Comparison of ENCODE assay signal across 8 cellular contexts in genomic region chr17:68600123-68600880, GRCh38. TPM values are rescaled to one million over a fixed set of nuclear protein-coding genes. Genes with fewer than 3 reads are reported as not detected.
A peak's percentile ranks its signal among the peaks of the same experiment; 100 is the strongest.
DNase-seq lines count a peak whose midpoint lies in the region; ATAC-seq and TF ChIP-seq lines count a peak whose summit lies in the region.

No MANE protein-coding gene starts in this region.

- TF ChIP-seq CTCF in GM10266 (IDR thresholded peaks at IDR 0.05; ENCODE audit: control insufficient read depth, insufficient read depth, low read depth, missing control alignments): no peak
- TF ChIP-seq CTCF in esophagus squamous epithelium (IDR thresholded peaks at IDR 0.05): peak in 5 of 6 experiments; percentile 41 to 66 (median 54)
- TF ChIP-seq CTCF in nephron (IDR thresholded peaks at IDR 0.05; ENCODE audit: unreplicated experiment in 3 of 3): peak; percentile 22 to 37 (median 32)

- H3K27ac Mint-ChIP-seq in nephron: peak overlapping the region; percentile 57 to 98 (median 88)

- intact Hi-C loops in esophagus squamous epithelium (cut with DNase I): no loop called here

- peaks cover 24 to 44% (median 25%) of the 10 kb centered on the region in 3 donors for H3K4me1 ChIP-seq in esophagus squamous epithelium

- WGBS in esophagus squamous epithelium, 2 donors: no CpG with 5 or more reads among the region's 79 CpGs

- H3K4me3 ChIP-seq in esophagus squamous epithelium: peak overlapping the region; percentile 52 to 82 (median 60)

- peak; percentile 59 for ATAC-seq in SK-N-SH treated with all-trans-retinoic acid at 6 μM for 48 hours
- ATAC-seq in HG03439 (IDR thresholded peaks at IDR 0.05; ENCODE audit: unreplicated experiment): no peak
- no peak for ATAC-seq in GM19023 (IDR thresholded peaks at IDR 0.05; ENCODE audit: unreplicated experiment)
- ATAC-seq in GM21390 (IDR thresholded peaks at IDR 0.05; ENCODE audit: unreplicated experiment): no peak

- H3K4me3 Mint-ChIP-seq in nephron: peak overlapping the region; percentile 89 to 95 (median 89)

- H3K36me3 Mint-ChIP-seq in nephron (ENCODE audit: low read depth): no peaks in the 10 kb centered on the region

- peak overlapping the region; percentile 63 to 86 (median 78) for H3K27ac ChIP-seq in esophagus squamous epithelium

- peaks cover 52% of the 10 kb centered on the region for H3K4me1 Mint-ChIP-seq in nephron

- no peaks in the 10 kb centered on the region for H3K9me3 Mint-ChIP-seq in nephron

- no peaks in the 10 kb centered on the region for H3K9me3 ChIP-seq in esophagus squamous epithelium

- peaks cover 76% of the 10 kb centered on the region for H3K27me3 Mint-ChIP-seq in nephron (ENCODE audit: low read depth)

- no peak for TF ChIP-seq POLR2A in esophagus squamous epithelium (IDR thresholded peaks at IDR 0.05)

- H3K27me3 ChIP-seq in esophagus squamous epithelium: peaks cover 0 to 28% (median 0%) of the 10 kb centered on the region in 4 donors

- no peaks in the 10 kb centered on the region for H3K36me3 ChIP-seq in esophagus squamous epithelium

- DNase-seq in GM10266 (ENCODE audit: extremely low spot score) (peak; percentile 41), esophagus squamous epithelium (lab: John Stamatoyannopoulos, UW) (no peak), cerebellum (ENCODE audit: low spot score) (no peak)

TF ChIP-seq in SK-N-SH treated with all-trans-retinoic acid at 6 μM for 48 hours, 23 proteins besides CTCF, POLR2A, EP300 and RAD21:
- TF ChIP-seq PPARA (CRISPR knock-in tag; IDR thresholded peaks at IDR 0.05; ENCODE audit: borderline replicate concordance): no peak
- no peak for TF ChIP-seq GLIS3 (CRISPR knock-in tag; IDR thresholded peaks at IDR 0.05)
- no peak for TF ChIP-seq ZNF70 (CRISPR knock-in tag; IDR thresholded peaks at IDR 0.05)
- TF ChIP-seq TSHZ2 (CRISPR knock-in tag; IDR thresholded peaks at IDR 0.05): no peak
- TF ChIP-seq ESRRG (CRISPR knock-in tag; IDR thresholded peaks at IDR 0.05): no peak
- no peak for TF ChIP-seq ARNTL (CRISPR knock-in tag; IDR thresholded peaks at IDR 0.05; ENCODE audit: borderline replicate concordance, low read depth)
- no peak for TF ChIP-seq TCF4 (CRISPR knock-in tag; IDR thresholded peaks at IDR 0.05; ENCODE audit: borderline replicate concordance)
- no peak for TF ChIP-seq CREB5 (CRISPR knock-in tag; IDR thresholded peaks at IDR 0.05; ENCODE audit: low read depth)
- no peak for TF ChIP-seq CSRNP3 (CRISPR knock-in tag; IDR thresholded peaks at IDR 0.05)
- no peak for TF ChIP-seq ISL1 (CRISPR knock-in tag; IDR thresholded peaks at IDR 0.05)
- TF ChIP-seq RARB (CRISPR knock-in tag; IDR thresholded peaks at IDR 0.05): no peak
- TF ChIP-seq POU6F1 (CRISPR knock-in tag; IDR thresholded peaks at IDR 0.05; ENCODE audit: borderline replicate concordance, low read depth): no peak
- TF ChIP-seq ZC3H10 (CRISPR knock-in tag; IDR thresholded peaks at IDR 0.05): no peak

RNA-seq across cellular contexts. Expression of gene FAM20A, which starts 0.9 kb away (rescaled TPM):
- 10 to 100 TPM in 1 of 4 donors, 1 to 10 TPM in 3; 4.0 to 15.3 (median 7.8) TPM for total RNA-seq in esophagus squamous epithelium
- 2.8 TPM for total RNA-seq in cerebellum
